11 cellular contexts compared by ENCODE assay signal in genomic region chr20:19943021-19943659, GRCh38.
A peak's percentile ranks its signal among the peaks of the same experiment; 100 is the strongest.
DNase-seq lines count a peak whose midpoint lies in the region; ATAC-seq and TF ChIP-seq lines count a peak whose summit lies in the region.
"Had no signal": no experiment of that assay in that cellular context is flagged by ENCODE, and none has a peak within 500 bp of the region (broad histone marks: within the 10 kb centered on the region; RNA-seq: fewer than 3 reads in every experiment).

No MANE protein-coding gene starts in this region.

- H3K27ac ChIP-seq in BLaER1 (peak overlapping the region; percentile 27), gastroesophageal sphincter (peak overlapping the region; percentile 14 to 69 (median 49)), trophoblast cell (ENCODE audit: low read depth, low read length) (peak overlapping the region; percentile 33)

- no peak for TF ChIP-seq POLR2A in gastroesophageal sphincter (IDR thresholded peaks at IDR 0.05)

- H3K4ac ChIP-seq in trophoblast cell (ENCODE audit: low read depth, low read length), result no peak overlapping the region

- H3K4me3 ChIP-seq in BLaER1 (no peak overlapping the region), gastroesophageal sphincter (no peak overlapping the region), trophoblast cell (ENCODE audit: low read depth, low read length) (no peak overlapping the region), MG63 (no peak overlapping the region)

- H2AFZ ChIP-seq in trophoblast cell (ENCODE audit: insufficient read depth, low read length, poor library complexity), result no peak overlapping the region

- peaks cover 2% of the 10 kb centered on the region for H3K79me2 ChIP-seq in trophoblast cell (ENCODE audit: control insufficient read depth, insufficient read depth, low read length, poor library complexity)

- CTCF ChIA-PET in GM10248 (lab: Yijun Ruan, JAX), result interaction anchor here (1.0 kb wide), 1 partner anchor 25 kb away, joined by 3 read pairs; no protein-coding TSS in a partner anchor

- no peaks in the 10 kb centered on the region for H4K20me1 ChIP-seq in BLaER1

- POLR2A ChIA-PET in GM10248 (lab: Yijun Ruan, JAX), result no interaction called here

- H3K4me1 ChIP-seq in BLaER1 (peaks cover 80% of the 10 kb centered on the region), gastroesophageal sphincter (peaks cover 7 to 55% (median 19%) of the 10 kb centered on the region in 3 donors), trophoblast cell (ENCODE audit: control insufficient read depth in 1 of 2, insufficient read depth in 2 of 2, low read length in 2 of 2) (peaks cover 24 to 37% of the 10 kb centered on the region in 2 experiments)

- WGBS in gastroesophageal sphincter (ENCODE audit: low coverage in 1 of 2), 2 donors, result 74 to 90% methylated on average over 2 to 8 of the region's 9 CpGs
- WGBS in trophoblast cell (ENCODE audit: extremely low coverage, insufficient coverage, insufficient read length), result no CpG with 5 or more reads among the region's 9 CpGs

- peak overlapping the region; percentile 76 for H2AK5ac ChIP-seq in trophoblast cell (ENCODE audit: low read length)

- H3K18ac ChIP-seq in trophoblast cell (ENCODE audit: low read length), result no peak overlapping the region

- no peak overlapping the region for H4K12ac ChIP-seq in trophoblast cell (ENCODE audit: low read depth, low read length)

- no peak for TF ChIP-seq CTCF in gastroesophageal sphincter (IDR thresholded peaks at IDR 0.05)
- no peak for TF ChIP-seq CTCF in GM10248 (IDR thresholded peaks at IDR 0.05; ENCODE audit: control extremely low read depth, extremely low read depth, low read depth, missing control alignments)

- H2BK5ac ChIP-seq in trophoblast cell (ENCODE audit: low read depth, low read length, poor library complexity), result peak overlapping the region; percentile 48

- no peaks in the 10 kb centered on the region for H3K9me3 ChIP-seq in BLaER1
- no peaks in the 10 kb centered on the region for H3K9me3 ChIP-seq in gastroesophageal sphincter
- H3K9me3 ChIP-seq in trophoblast cell (ENCODE audit: insufficient read depth, low read depth, low read length), result peaks cover 2% of the 10 kb centered on the region
- no peaks in the 10 kb centered on the region for H3K9me3 ChIP-seq in MG63

- no peak overlapping the region for H4K8ac ChIP-seq in trophoblast cell (ENCODE audit: low read depth, low read length)

- H3K14ac ChIP-seq in trophoblast cell (ENCODE audit: low read length), result peak overlapping the region; percentile 33

- H3K36me3 ChIP-seq in BLaER1, result no peaks in the 10 kb centered on the region
- peaks cover 0 to 33% of the 10 kb centered on the region in 2 donors for H3K36me3 ChIP-seq in gastroesophageal sphincter
- peaks cover 4 to 7% of the 10 kb centered on the region in 2 experiments for H3K36me3 ChIP-seq in trophoblast cell (ENCODE audit: control insufficient read depth in 1 of 2, insufficient read depth in 2 of 2, low read length in 2 of 2)
- H3K36me3 ChIP-seq in MG63, result no peaks in the 10 kb centered on the region

- H3K4me2 ChIP-seq in BLaER1 (peak overlapping the region; percentile 45), trophoblast cell (ENCODE audit: low read length) (no peak overlapping the region)

- H3K27me3 ChIP-seq in BLaER1 (no peaks in the 10 kb centered on the region), gastroesophageal sphincter (no peaks in the 10 kb centered on the region), trophoblast cell (ENCODE audit: insufficient read depth, low read length) (no peaks in the 10 kb centered on the region), MG63 (no peaks in the 10 kb centered on the region)

- no peak overlapping the region for H2BK120ac ChIP-seq in trophoblast cell (ENCODE audit: insufficient read depth, low read length, poor library complexity)

- peak; percentile 36 for DNase-seq in SIG-M5 (lab: John Stamatoyannopoulos, UW)
- DNase-seq in trophoblast cell, result peak in 1 of 2 donors; percentile 49
- DNase-seq in ureter (ENCODE audit: low spot score), result no peak
- no peak for DNase-seq in GM10248 (ENCODE audit: extremely low spot score)
- DNase-seq in MG63, result no peak
- no peak for DNase-seq in NCI-H128 (lab: John Stamatoyannopoulos, UW; ENCODE audit: unreplicated experiment)
- DNase-seq: activated T-cell treated with anti-CD3 and anti-CD28 coated beads, Interleukin-2, amount 50 U/mL, for 24 hours; stimulated activated naive CD8-positive, alpha-beta T cell treated with anti-CD3 and anti-CD28 coated beads, Interleukin-15, Interleukin-2, amounts not matched to agents 100 U/mL and 50 U/mL, for 24 hours; T1000 had no signal

- TF ChIP-seq EP300 in gastroesophageal sphincter (IDR thresholded peaks at IDR 0.05), result no peak

- peak overlapping the region; percentile 72 for H2BK12ac ChIP-seq in trophoblast cell (ENCODE audit: low read length)

- H3K23ac ChIP-seq in trophoblast cell (ENCODE audit: low read length), result no peak overlapping the region

- peaks cover 19% of the 10 kb centered on the region for H3K79me1 ChIP-seq in trophoblast cell (ENCODE audit: low read length)

- H4K91ac ChIP-seq in trophoblast cell (ENCODE audit: low read depth, low read length), result peak overlapping the region; percentile 39

- H3K9ac ChIP-seq in BLaER1 (no peak overlapping the region; the same call in 1 of the 2 replicates), trophoblast cell (ENCODE audit: low read length) (no peak overlapping the region)

- peak; percentile 60 for ATAC-seq in gastroesophageal sphincter
- ATAC-seq: stimulated activated naive CD8-positive, alpha-beta T cell treated with anti-CD3 and anti-CD28 coated beads, Interleukin-15, Interleukin-2, amounts not matched to agents 100 U/mL and 50 U/mL, for 24 hours had no signal
